ENCODE assay signal across 7 cellular contexts in genomic region chr10:3668276-3668960, GRCh38.
A peak's percentile ranks its signal among the peaks of the same experiment; 100 is the strongest.
DNase-seq lines count a peak whose midpoint lies in the region; TF ChIP-seq lines count a peak whose summit lies in the region.

No MANE protein-coding gene starts in this region.

- no peak overlapping the region for H2AK5ac ChIP-seq in trophoblast cell (ENCODE audit: low read length)

- H4K91ac ChIP-seq in trophoblast cell (ENCODE audit: low read depth, low read length) = peak overlapping the region; percentile 66

- H3K4ac ChIP-seq in trophoblast cell (ENCODE audit: low read depth, low read length) = no peak overlapping the region

- H2BK12ac ChIP-seq in trophoblast cell (ENCODE audit: low read length) = no peak overlapping the region

- H3K9me3 ChIP-seq in fibroblast of lung (ENCODE audit: control insufficient read depth, insufficient read depth, low read depth, low read length) (no peaks in the 10 kb centered on the region), trophoblast cell (ENCODE audit: insufficient read depth, low read depth, low read length) (no peaks in the 10 kb centered on the region)

- no peak overlapping the region for H3K23ac ChIP-seq in trophoblast cell (ENCODE audit: low read length)

- H3K14ac ChIP-seq in trophoblast cell (ENCODE audit: low read length) = no peak overlapping the region

- H3K36me3 ChIP-seq in fibroblast of lung (ENCODE audit: control insufficient read depth, insufficient read depth, low read length) (no peaks in the 10 kb centered on the region), trophoblast cell (ENCODE audit: control insufficient read depth in 1 of 2, insufficient read depth in 2 of 2, low read length in 2 of 2) (no peaks in the 10 kb centered on the region)

- TF ChIP-seq CTCF in fibroblast of lung (conservative IDR thresholded peaks at IDR 0.05 in 1 of 2, IDR thresholded peaks at IDR 0.05 in 1 of 2; ENCODE audit: low read depth in 1 of 2, low read length in 2 of 2) = no peak

- WGBS in trophoblast cell (ENCODE audit: extremely low coverage, insufficient coverage, insufficient read length) = no CpG with 5 or more reads among the region's 21 CpGs

- no peaks in the 10 kb centered on the region for H3K27me3 ChIP-seq in fibroblast of lung (ENCODE audit: control insufficient read depth, insufficient read depth, low read length)
- H3K27me3 ChIP-seq in trophoblast cell (ENCODE audit: insufficient read depth, low read length) = no peaks in the 10 kb centered on the region

- H3K4me1 ChIP-seq in fibroblast of lung (ENCODE audit: control insufficient read depth, extremely low read depth, insufficient read depth, low read length) (no peaks in the 10 kb centered on the region), trophoblast cell (ENCODE audit: control insufficient read depth in 1 of 2, insufficient read depth in 2 of 2, low read length in 2 of 2) (peaks cover 4 to 19% of the 10 kb centered on the region in 2 experiments)

- H2BK5ac ChIP-seq in trophoblast cell (ENCODE audit: low read depth, low read length, poor library complexity) = no peak overlapping the region

- no peaks in the 10 kb centered on the region for H4K20me1 ChIP-seq in fibroblast of lung (ENCODE audit: control insufficient read depth, extremely low read depth, insufficient read depth, low read length)

- H3K79me2 ChIP-seq in fibroblast of lung (ENCODE audit: control insufficient read depth, insufficient read depth, low read length) = no peaks in the 10 kb centered on the region
- H3K79me2 ChIP-seq in trophoblast cell (ENCODE audit: control insufficient read depth, insufficient read depth, low read length, poor library complexity) = no peaks in the 10 kb centered on the region

- peaks cover 30% of the 10 kb centered on the region for H3K79me1 ChIP-seq in trophoblast cell (ENCODE audit: low read length)

- H2AFZ ChIP-seq in fibroblast of lung (ENCODE audit: low read length) (no peak overlapping the region), trophoblast cell (ENCODE audit: insufficient read depth, low read length, poor library complexity) (no peak overlapping the region)

- no peak overlapping the region for H3K4me3 ChIP-seq in fibroblast of lung (replicated peaks in 1 of 4; ENCODE audit: control extremely low read depth in 1 of 4, insufficient read depth in 1 of 4, low read depth in 3 of 4, low read length in 4 of 4)
- no peak overlapping the region for H3K4me3 ChIP-seq in trophoblast cell (ENCODE audit: low read depth, low read length)

- H3K18ac ChIP-seq in trophoblast cell (ENCODE audit: low read length) = no peak overlapping the region

- H2BK120ac ChIP-seq in trophoblast cell (ENCODE audit: insufficient read depth, low read length, poor library complexity) = no peak overlapping the region

- H3K4me2 ChIP-seq in fibroblast of lung (ENCODE audit: extremely low read depth, insufficient read depth, low read length) = no peak overlapping the region
- H3K4me2 ChIP-seq in trophoblast cell (ENCODE audit: low read length) = peak overlapping the region; percentile 53

- peak; percentile 69 for DNase-seq in HuH-7.5 (ENCODE audit: low spot score)
- peak; percentile 76 for DNase-seq in activated CD8-positive, alpha-beta memory T cell treated with anti-CD3 and anti-CD28 coated beads for 24 hours
- peak; percentile 79 to 91 for DNase-seq in fibroblast of lung (ENCODE audit: low read depth in 2 of 2)
- peak; percentile 94 to 95 for DNase-seq in trophoblast cell
- DNase-seq in NCI-H510A (lab: John Stamatoyannopoulos, UW) = no peak
- DNase-seq in midbrain (lab: John Stamatoyannopoulos, UW) = no peak
- no peak for DNase-seq in NCI-H82 (lab: John Stamatoyannopoulos, UW)

- H3K9ac ChIP-seq in fibroblast of lung (ENCODE audit: insufficient read depth, low read length) = no peak overlapping the region
- no peak overlapping the region for H3K9ac ChIP-seq in trophoblast cell (ENCODE audit: low read length)

- H4K12ac ChIP-seq in trophoblast cell (ENCODE audit: low read depth, low read length) = no peak overlapping the region

- H3K27ac ChIP-seq in fibroblast of lung (ENCODE audit: insufficient read depth, low read length) (no peak overlapping the region), trophoblast cell (ENCODE audit: low read depth, low read length) (peak overlapping the region; percentile 67)

- H4K8ac ChIP-seq in trophoblast cell (ENCODE audit: low read depth, low read length) = no peak overlapping the region

Comparison
In these comparisons a context has a peak if more than half of its experiments do, and no peak if none do; other contexts are left out.
1. DNase-seq: peak in HuH-7.5 (single experiment), activated CD8-positive, alpha-beta memory T cell treated with anti-CD3 and anti-CD28 coated beads for 24 hours (single experiment), fibroblast of lung (2 of 2) and trophoblast cell (2 of 2); none in NCI-H510A (single experiment), midbrain (single experiment) and NCI-H82 (single experiment).